1 cellular context compared by ENCODE assay signal in the genomic region with DNA sequence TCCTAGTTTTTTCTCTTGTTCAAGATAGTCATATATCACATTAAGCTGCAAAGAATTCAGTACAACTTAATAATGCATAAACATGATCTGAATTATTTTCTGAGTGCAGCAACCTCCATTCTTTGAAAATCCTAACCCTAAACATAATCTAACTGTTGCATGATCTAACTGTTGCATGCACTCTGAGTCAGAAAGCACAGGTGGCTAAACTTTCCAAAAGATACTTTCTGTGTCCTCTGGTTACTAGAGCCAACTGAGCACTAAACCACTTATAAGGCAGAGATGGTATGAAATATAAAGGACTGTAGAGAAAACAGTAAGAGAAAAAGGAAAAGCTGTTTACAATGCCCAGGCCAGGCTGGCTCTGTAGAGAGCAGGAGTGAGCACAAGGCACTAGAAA.
TF ChIP-seq lines count a peak whose summit lies in the region.

No MANE protein-coding gene starts in this region.

TF ChIP-seq in SK-N-SH, 30 proteins besides CTCF, POLR2A, EP300 and RAD21:
- TF ChIP-seq POLR2AphosphoS5 (IDR thresholded peaks at IDR 0.05; ENCODE audit: low read depth, low read length) (no peak), SIN3A (IDR thresholded peaks at IDR 0.05; ENCODE audit: borderline replicate concordance, low read depth, low read length) (no peak), NRF1 (IDR thresholded peaks at IDR 0.05; ENCODE audit: low read depth, low read length) (no peak), FOSL2 (IDR thresholded peaks at IDR 0.05; ENCODE audit: borderline replicate concordance, low read depth) (no peak), TCF12 (IDR thresholded peaks at IDR 0.05) (no peak), GATA2 (CRISPR knock-in tag; IDR thresholded peaks at IDR 0.05) (no peak), RXRA (IDR thresholded peaks at IDR 0.05; ENCODE audit: borderline replicate concordance, low read depth) (no peak), SMC3 (IDR thresholded peaks at IDR 0.05; ENCODE audit: low read depth, low read length) (no peak), YY1 (IDR thresholded peaks at IDR 0.05; ENCODE audit: low read depth) (no peak), TAF1 (IDR thresholded peaks at IDR 0.05; ENCODE audit: borderline replicate concordance, low read depth, low read length) (no peak), CHD2 (IDR thresholded peaks at IDR 0.05; ENCODE audit: low read length, partially characterized antibody) (no peak)
TF ChIP-seq in SK-N-SH: peak in this region for 0.
